Comparison of ENCODE assay signal across 9 cellular contexts in the genomic region with DNA sequence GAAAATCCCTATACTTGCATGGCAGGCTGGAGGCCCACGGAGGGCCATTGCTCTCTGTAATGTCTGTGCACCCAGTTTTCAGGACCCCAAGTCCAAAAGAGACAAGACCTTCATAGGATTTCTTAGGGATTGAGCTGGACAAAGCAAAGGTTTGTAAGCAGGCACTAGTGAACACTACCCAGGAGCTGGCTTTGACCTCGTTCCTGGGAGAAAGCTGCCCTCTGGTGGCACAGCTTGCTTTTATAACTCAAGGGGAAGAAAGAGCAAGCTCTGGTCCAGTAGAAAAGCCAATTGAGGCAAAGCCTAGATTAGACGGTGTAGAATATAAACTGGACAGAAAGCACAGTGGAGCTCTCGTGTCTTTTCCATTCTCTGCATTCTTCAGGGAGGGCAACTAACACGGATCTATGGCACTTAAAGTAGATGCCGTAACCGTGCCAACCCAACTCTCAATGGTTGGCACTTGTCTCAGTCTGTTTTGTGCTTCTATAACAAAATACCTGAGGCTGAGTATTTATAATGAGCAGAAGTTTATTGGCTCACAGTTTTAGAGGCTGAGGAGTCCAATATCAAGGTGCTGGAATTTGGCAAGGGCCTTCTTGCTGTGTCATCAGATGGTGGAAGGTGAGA. TPM values are rescaled to one million over a fixed set of nuclear protein-coding genes. Genes with fewer than 3 reads are reported as not detected.
DNase-seq lines count a peak whose midpoint lies in the region; ATAC-seq and TF ChIP-seq lines count a peak whose summit lies in the region.
"Had no signal": no experiment of that assay in that cellular context is flagged by ENCODE, and none has a peak within 500 bp of the region (broad histone marks: within the 10 kb centered on the region; RNA-seq: fewer than 3 reads in every experiment).

No MANE protein-coding gene starts in this region.

- H3K4me2 ChIP-seq in hepatocyte, result no peak overlapping the region

- peak; percentile 69 for TF ChIP-seq CTCF in HEK293 (tag by site-specific recombination; IDR thresholded peaks at IDR 0.05)
- peak; percentile 72 for TF ChIP-seq CTCF in hepatocyte (IDR thresholded peaks at IDR 0.05; ENCODE audit: poor library complexity)
- TF ChIP-seq CTCF in spleen (IDR thresholded peaks at IDR 0.05 in 8 of 11, conservative IDR thresholded peaks at IDR 0.05 in 3 of 11), result peak in 6 of 11 experiments; percentile 41 to 54 (median 50)

- CTCF ChIA-PET in HEK293 (lab: Yijun Ruan, JAX), result interaction anchor here (0.6 to 10.3 kb wide), 31 partner anchors 9 to 688 kb away, joined by 3 to 253 read pairs (median 3); no protein-coding TSS in a partner anchor

- no peak overlapping the region for H2AFZ ChIP-seq in hepatocyte

- no peak for ATAC-seq in T-helper 17 cell

- H3K4me3 ChIP-seq in HEK293 (ENCODE audit: low read depth, low read length), result no peak overlapping the region
- no peak overlapping the region for H3K4me3 ChIP-seq in hepatocyte
- H3K4me3 ChIP-seq in spleen, result no peak overlapping the region

- no peak overlapping the region for H3K27ac ChIP-seq in HEK293 (ENCODE audit: extremely low read depth, low read depth, low read length)
- no peak overlapping the region for H3K27ac ChIP-seq in hepatocyte
- no peak overlapping the region for H3K27ac ChIP-seq in spleen

- H3K36me3 ChIP-seq in HEK293 (ENCODE audit: control insufficient read depth in 2 of 2, insufficient read depth in 1 of 2, low read length in 2 of 2) (no peaks in the 10 kb centered on the region), hepatocyte (replicated peaks; ENCODE audit: insufficient read depth, low read depth) (no peaks in the 10 kb centered on the region), spleen (no peaks in the 10 kb centered on the region)

- H3K27me3 ChIP-seq in hepatocyte (no peaks in the 10 kb centered on the region), spleen (replicated peaks in 1 of 7) (no peaks in the 10 kb centered on the region)

- H3K27ac Mint-ChIP-seq in T-helper 17 cell, result no peak overlapping the region
- H3K27ac Mint-ChIP-seq: CD4-positive, CD25-positive, alpha-beta regulatory T cell had no signal

- intact Hi-C loops in spleen (cut with DNase I; ENCODE audit: low total_unique reads), result loop anchor here (2.0 kb wide), 1 partner anchor 47 kb away; no protein-coding TSS in a partner anchor

- no peaks in the 10 kb centered on the region for H4K20me1 ChIP-seq in hepatocyte (ENCODE audit: insufficient read depth, poor library complexity, severe bottlenecking)

- POLR2A ChIA-PET in HEK293 (lab: Yijun Ruan, JAX), result interaction anchor here (1.0 to 1.8 kb wide), 4 partner anchors 9 to 47 kb away, joined by 3 to 6 read pairs (median 4); no protein-coding TSS in a partner anchor

- H3K27me3 Mint-ChIP-seq in T-helper 17 cell, result peaks cover 10% of the 10 kb centered on the region
- H3K27me3 Mint-ChIP-seq: CD4-positive, CD25-positive, alpha-beta regulatory T cell had no signal

- DNase-seq in NCI-H2171 treated with DMSO at 0.1 percent for 48 hours (lab: John Stamatoyannopoulos, UW) (peak; percentile 28), NCI-H2171 (lab: John Stamatoyannopoulos, UW) (no peak), NCI-H2227 treated with DMSO at 0.1 percent for 48 hours (lab: John Stamatoyannopoulos, UW) (peak; percentile 26), astrocyte of the hippocampus (ENCODE audit: low read depth, low spot score) (peak; percentile 82), hepatocyte (ENCODE audit: low spot score) (peak; percentile 83), spleen (no peak), T-helper 17 cell (no peak)

- no peaks in the 10 kb centered on the region for H3K79me2 ChIP-seq in hepatocyte

- H3K4me3 Mint-ChIP-seq in T-helper 17 cell, result no peak overlapping the region

- no peak for TF ChIP-seq POLR2A in spleen (IDR thresholded peaks at IDR 0.05)

- H3K36me3 Mint-ChIP-seq in T-helper 17 cell (ENCODE audit: low read depth), result no peaks in the 10 kb centered on the region
- H3K36me3 Mint-ChIP-seq: CD4-positive, CD25-positive, alpha-beta regulatory T cell had no signal

- H3K4me1 ChIP-seq in HEK293 (ENCODE audit: control insufficient read depth, insufficient read depth, low read length) (no peaks in the 10 kb centered on the region), hepatocyte (ENCODE audit: insufficient read depth) (no peaks in the 10 kb centered on the region), spleen (no peaks in the 10 kb centered on the region)

- H3K9me3 ChIP-seq in HEK293 (ENCODE audit: control insufficient read depth, insufficient read depth, low read depth, low read length), result no peaks in the 10 kb centered on the region
- H3K9me3 ChIP-seq in hepatocyte (ENCODE audit: low read depth), result no peaks in the 10 kb centered on the region
- H3K9me3 ChIP-seq in spleen, result no peaks in the 10 kb centered on the region
- H3K9me3 ChIP-seq in T-helper 17 cell (ENCODE audit: control insufficient read depth, low read length, poor library complexity, severe bottlenecking), result no peaks in the 10 kb centered on the region

- 37% methylated on average over 7 of the region's 7 CpGs for WGBS in hepatocyte (ENCODE audit: low lambda C conversion rate, missing lambda C conversion rate)
- WGBS in spleen, 5 donors, result 40 to 50% (median 47%) methylated on average over 7 of the region's 7 CpGs

- peaks cover 2% of the 10 kb centered on the region for H3K4me1 Mint-ChIP-seq in T-helper 17 cell
- H3K4me1 Mint-ChIP-seq: CD4-positive, CD25-positive, alpha-beta regulatory T cell had no signal

- H3K9me2 ChIP-seq in hepatocyte (replicated peaks; ENCODE audit: insufficient read depth), result no peaks in the 10 kb centered on the region

TF ChIP-seq in HEK293, 187 proteins besides CTCF, POLR2A, EP300 and RAD21:
- no peak for TF ChIP-seq GLI2 (tag by site-specific recombination; IDR thresholded peaks at IDR 0.05; ENCODE audit: borderline replicate concordance, low read depth)
- no peak for TF ChIP-seq SP3 (tag by site-specific recombination; IDR thresholded peaks at IDR 0.05)
- TF ChIP-seq ZBTB11 (tag by site-specific recombination; conservative IDR thresholded peaks at IDR 0.05; ENCODE audit: low read depth), result no peak
- TF ChIP-seq MZF1 (tag by site-specific recombination; IDR thresholded peaks at IDR 0.05; ENCODE audit: borderline replicate concordance), result no peak
- TF ChIP-seq ZNF548 (tag by site-specific recombination; IDR thresholded peaks at IDR 0.05), result no peak
- TF ChIP-seq ZNF302 (tag by site-specific recombination; IDR thresholded peaks at IDR 0.05; ENCODE audit: low read depth), result no peak
- no peak for TF ChIP-seq ZNF391 (tag by site-specific recombination; IDR thresholded peaks at IDR 0.05; ENCODE audit: borderline replicate concordance, low read depth)
- no peak for TF ChIP-seq ZNF768 (tag by site-specific recombination; IDR thresholded peaks at IDR 0.05)
- no peak for TF ChIP-seq ZNF155 (tag by site-specific recombination; IDR thresholded peaks at IDR 0.05)
- TF ChIP-seq ZNF10 (tag by site-specific recombination; IDR thresholded peaks at IDR 0.05), result no peak
- no peak for TF ChIP-seq ZNF423 (tag by site-specific recombination; IDR thresholded peaks at IDR 0.05)
- TF ChIP-seq ZNF654 (tag by site-specific recombination; IDR thresholded peaks at IDR 0.05; ENCODE audit: low read depth), result peak; percentile 57
- TF ChIP-seq ZNF138 (tag by site-specific recombination; IDR thresholded peaks at IDR 0.05; ENCODE audit: borderline replicate concordance), result no peak
- peak; percentile 52; the same call in 1 of the 2 replicates for TF ChIP-seq ZNF335 (tag by site-specific recombination; conservative IDR thresholded peaks at IDR 0.05)
- no peak for TF ChIP-seq ZNF510 (tag by site-specific recombination; IDR thresholded peaks at IDR 0.05; ENCODE audit: insufficient replicate concordance)
- TF ChIP-seq ZNF394 (tag by site-specific recombination; IDR thresholded peaks at IDR 0.05; ENCODE audit: borderline replicate concordance), result no peak
- 0 out of 2 replicates have a peak, but pooled peaks have one; percentile 48 for TF ChIP-seq ZSCAN30 (tag by site-specific recombination; IDR thresholded peaks at IDR 0.05)

RNA-seq across cellular contexts. Expression of gene GABRP, which starts 7.9 kb away (rescaled TPM):
- total RNA-seq in hepatocyte (91.4 and 94.1 TPM in 2 replicates), spleen (under 1 TPM in 1 of 7 donors, not detected in 6; 0.20 TPM), T-helper 17 cell (not detected)
- polyA plus RNA-seq in hepatocyte (136 and 192 TPM in 2 replicates), spleen (under 1 TPM in 1 of 3 donors, not detected in 2; 0.03 TPM)
- total RNA-seq: CD4-positive, CD25-positive, alpha-beta regulatory T cell had no signal
- polyA plus RNA-seq: CD4-positive, CD25-positive, alpha-beta regulatory T cell had no signal

Comparison
In these comparisons a context has a peak if more than half of its experiments do, and no peak if none do; other contexts are left out.
1. DNase-seq: peak in NCI-H2171 treated with DMSO at 0.1 percent for 48 hours (single experiment), NCI-H2227 treated with DMSO at 0.1 percent for 48 hours (single experiment), astrocyte of the hippocampus (single experiment) and hepatocyte (single experiment); none in NCI-H2171 (single experiment), spleen (single experiment) and T-helper 17 cell (0 of 3).
2. RNA of gene GABRP, which starts 7.9 kb away (total RNA-seq): 91.4 to 94.1 TPM in hepatocyte; 0.20 TPM in spleen and not detected in T-helper 17 cell; every median in the first group is over 10 times any median in the second.
3. Peak in every context shown above with its lines, with median percentiles within 50 percentile points of each other: CTCF ChIP-seq.